In the genomic region with DNA sequence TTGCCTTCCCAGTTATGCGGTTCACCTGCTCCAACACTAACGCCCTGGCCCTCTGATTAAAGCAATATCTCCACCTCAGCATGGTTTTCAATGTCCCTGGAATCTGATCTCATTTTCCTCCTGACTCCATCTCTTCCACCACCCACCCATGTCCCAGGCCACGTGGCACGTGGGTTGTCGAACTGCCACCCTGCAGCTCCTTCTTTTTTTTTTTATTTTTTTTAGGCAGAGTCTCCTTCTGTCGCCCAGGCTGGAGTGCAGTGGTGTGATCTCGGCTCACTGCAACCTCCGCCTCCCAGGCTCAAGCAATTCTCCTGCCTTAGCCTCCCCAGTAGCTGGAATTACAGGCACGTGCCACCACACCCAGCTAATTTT, we compare ENCODE assay signal across 2 cellular contexts.
A peak's percentile ranks its signal among the peaks of the same experiment; 100 is the strongest.
TF ChIP-seq lines count a peak whose summit lies in the region.

No MANE protein-coding gene starts in this region.

TF ChIP-seq in HEK293, 187 proteins besides CTCF, POLR2A, EP300 and RAD21:
- TF ChIP-seq EGR2 (tag by site-specific recombination; IDR thresholded peaks at IDR 0.05; ENCODE audit: low read depth): peak; percentile 56

TF ChIP-seq in HepG2, 621 proteins besides CTCF, POLR2A, EP300 and RAD21:
- TF ChIP-seq, protein P1, sequence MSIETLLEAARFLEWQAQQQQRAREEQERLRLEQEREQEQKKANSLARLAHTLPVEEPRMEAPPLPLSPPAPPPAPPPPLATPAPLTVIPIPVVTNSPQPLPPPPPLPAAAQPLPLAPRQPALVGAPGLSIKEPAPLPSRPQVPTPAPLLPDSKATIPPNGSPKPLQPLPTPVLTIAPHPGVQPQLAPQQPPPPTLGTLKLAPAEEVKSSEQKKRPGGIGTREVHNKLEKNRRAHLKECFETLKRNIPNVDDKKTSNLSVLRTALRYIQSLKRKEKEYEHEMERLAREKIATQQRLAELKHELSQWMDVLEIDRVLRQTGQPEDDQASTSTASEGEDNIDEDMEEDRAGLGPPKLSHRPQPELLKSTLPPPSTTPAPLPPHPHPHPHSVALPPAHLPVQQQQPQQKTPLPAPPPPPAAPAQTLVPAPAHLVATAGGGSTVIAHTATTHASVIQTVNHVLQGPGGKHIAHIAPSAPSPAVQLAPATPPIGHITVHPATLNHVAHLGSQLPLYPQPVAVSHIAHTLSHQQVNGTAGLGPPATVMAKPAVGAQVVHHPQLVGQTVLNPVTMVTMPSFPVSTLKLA (IDR thresholded peaks at IDR 0.05): peak; percentile 71
TF ChIP-seq in HepG2: peak in this region for 1; not testable (repeated sequence) for 620.
